ENCODE assay signal across 8 cellular contexts in the genomic region with DNA sequence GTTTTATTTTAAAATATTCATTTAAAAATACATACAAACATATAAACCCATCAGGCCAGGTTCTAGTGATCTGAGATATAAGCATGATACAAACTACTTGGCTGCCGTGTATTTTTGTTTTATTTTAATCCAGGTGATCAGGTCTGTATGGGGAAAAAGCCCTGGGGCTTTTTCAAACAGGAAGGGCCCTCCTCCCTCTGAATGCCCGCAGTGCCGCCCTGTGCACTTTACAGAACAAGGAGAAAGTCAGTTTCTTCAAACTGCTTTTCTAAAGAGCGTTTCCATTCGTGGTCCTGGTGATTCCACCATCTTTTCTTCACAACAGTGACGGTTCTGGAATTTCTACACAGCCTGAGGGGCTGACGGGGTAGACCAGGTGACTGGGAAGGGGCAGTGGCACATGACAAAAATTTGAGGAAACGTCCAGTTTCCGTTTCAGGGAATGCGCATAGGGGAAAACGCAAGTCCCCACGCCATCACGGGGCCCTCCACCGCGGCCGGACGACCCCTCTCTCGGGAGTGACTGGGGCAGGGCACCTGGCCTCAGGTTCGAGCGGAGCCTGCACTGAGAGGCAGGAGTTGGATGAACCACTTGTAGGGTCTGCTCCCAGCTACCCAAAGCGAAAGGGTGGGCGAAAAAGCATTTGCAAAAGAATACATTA. TPM values are rescaled to one million over a fixed set of nuclear protein-coding genes. Genes with fewer than 3 reads are reported as not detected.
A peak's percentile ranks its signal among the peaks of the same experiment; 100 is the strongest.
DNase-seq lines count a peak whose midpoint lies in the region; ATAC-seq lines count a peak whose summit lies in the region.

No MANE protein-coding gene starts in this region.

- H3K4me3 Mint-ChIP-seq in activated CD4-positive, alpha-beta T cell treated with anti-CD3 and anti-CD28 coated beads, Interleukin-2, amount 10 ng/mL, durations not matched to agents 7 days and 5 days, result peak overlapping the region; percentile 53

- no peaks in the 10 kb centered on the region for H3K27me3 ChIP-seq in adipocyte (replicated peaks; ENCODE audit: control insufficient read depth, insufficient read depth, low read length)
- H3K27me3 ChIP-seq in skeletal muscle tissue (ENCODE audit: control insufficient read depth in 3 of 3, insufficient read depth in 3 of 3, low read length in 3 of 3), result no peaks in the 10 kb centered on the region

- H3K9me3 ChIP-seq in adipocyte (ENCODE audit: control insufficient read depth, low read length) (no peaks in the 10 kb centered on the region), skeletal muscle tissue (ENCODE audit: control insufficient read depth in 3 of 3, low read length in 3 of 3) (no peaks in the 10 kb centered on the region)

- H3K9ac ChIP-seq in adipocyte (ENCODE audit: low read length) (peak overlapping the region; percentile 94), skeletal muscle tissue (ENCODE audit: low read depth in 1 of 3, low read length in 3 of 3) (peak overlapping the region; percentile 76 to 85 (median 79))

- CTCF ChIA-PET in activated CD4-positive, alpha-beta T cell treated with anti-CD3 and anti-CD28 coated beads, Interleukin-2, amount 10 ng/mL, durations not matched to agents 7 days and 5 days (lab: Charles Lee), result interaction anchor here (0.6 kb wide), 2 partner anchors 213 to 558 kb away, joined by 3 to 4 read pairs; no protein-coding TSS in a partner anchor

- peaks cover 33% of the 10 kb centered on the region for H3K4me1 ChIP-seq in adipocyte (ENCODE audit: control insufficient read depth, insufficient read depth, low read length)
- peaks cover 19 to 28% (median 25%) of the 10 kb centered on the region in 3 donors for H3K4me1 ChIP-seq in skeletal muscle tissue (ENCODE audit: control insufficient read depth in 3 of 3, insufficient read depth in 3 of 3, low read length in 3 of 3)

- no peak for ATAC-seq in HG02642 (IDR thresholded peaks at IDR 0.05; ENCODE audit: poor library complexity, unreplicated experiment)

- no peak overlapping the region for H3K27ac Mint-ChIP-seq in activated CD4-positive, alpha-beta T cell treated with anti-CD3 and anti-CD28 coated beads, Interleukin-2, amount 10 ng/mL, durations not matched to agents 7 days and 5 days

- no peaks in the 10 kb centered on the region for H3K36me3 Mint-ChIP-seq in activated CD4-positive, alpha-beta T cell treated with anti-CD3 and anti-CD28 coated beads, Interleukin-2, amount 10 ng/mL, durations not matched to agents 7 days and 5 days (ENCODE audit: low read depth)

- H3K27ac ChIP-seq in skeletal muscle tissue (ENCODE audit: low read depth, low read length), result peak overlapping the region; percentile 85

- H3K27me3 Mint-ChIP-seq in activated CD4-positive, alpha-beta T cell treated with anti-CD3 and anti-CD28 coated beads, Interleukin-2, amount 10 ng/mL, durations not matched to agents 7 days and 5 days, result peaks cover 48% of the 10 kb centered on the region

- DNase-seq in activated CD4-positive, alpha-beta T cell treated with anti-CD3 and anti-CD28 coated beads, Interleukin-2, amount 10 ng/mL, durations not matched to agents 7 days and 5 days, result no peak
- no peak for DNase-seq in activated CD4-positive, alpha-beta T cell treated with anti-CD3 and anti-CD28 coated beads, Interleukin-2, amount 50 U/mL, for 4 hours
- DNase-seq in adipocyte (ENCODE audit: low read depth) (no peak), NCI-H2171 (lab: John Stamatoyannopoulos, UW) (no peak)
- DNase-seq in effector CD4-positive, alpha-beta T cell, result no peak

- H3K36me3 ChIP-seq in adipocyte (ENCODE audit: control insufficient read depth, insufficient read depth, low read length, severe bottlenecking) (no peaks in the 10 kb centered on the region), skeletal muscle tissue (ENCODE audit: control insufficient read depth in 3 of 3, insufficient read depth in 3 of 3, low read length in 3 of 3) (no peaks in the 10 kb centered on the region)

- POLR2A ChIA-PET in activated CD4-positive, alpha-beta T cell treated with anti-CD3 and anti-CD28 coated beads, Interleukin-2, amount 10 ng/mL, durations not matched to agents 7 days and 5 days (lab: Charles Lee), result no interaction called here

- no peaks in the 10 kb centered on the region for H3K9me3 Mint-ChIP-seq in activated CD4-positive, alpha-beta T cell treated with anti-CD3 and anti-CD28 coated beads, Interleukin-2, amount 10 ng/mL, durations not matched to agents 7 days and 5 days

- H3K4me3 ChIP-seq in adipocyte (ENCODE audit: low read length) (peak overlapping the region; percentile 86), iPS-11a (ENCODE audit: low read depth, low read length) (peak overlapping the region; percentile 71), skeletal muscle tissue (ENCODE audit: low read length in 3 of 3) (peak overlapping the region; percentile 85 to 92 (median 90))

- H3K4me1 Mint-ChIP-seq in activated CD4-positive, alpha-beta T cell treated with anti-CD3 and anti-CD28 coated beads, Interleukin-2, amount 10 ng/mL, durations not matched to agents 7 days and 5 days, result peaks cover 14% of the 10 kb centered on the region

RNA-seq across cellular contexts. Expression of a gene that starts 1.1 kb away (rescaled TPM):
- 100 to 1,000 TPM; 171 to 184 TPM for total RNA-seq in activated CD4-positive, alpha-beta T cell treated with anti-CD3 and anti-CD28 coated beads, Interleukin-2, amount 10 ng/mL, durations not matched to agents 7 days and 5 days
- 251 TPM for total RNA-seq in skeletal muscle tissue
